Comparison of ENCODE assay signal across 2 cellular contexts in the genomic region with DNA sequence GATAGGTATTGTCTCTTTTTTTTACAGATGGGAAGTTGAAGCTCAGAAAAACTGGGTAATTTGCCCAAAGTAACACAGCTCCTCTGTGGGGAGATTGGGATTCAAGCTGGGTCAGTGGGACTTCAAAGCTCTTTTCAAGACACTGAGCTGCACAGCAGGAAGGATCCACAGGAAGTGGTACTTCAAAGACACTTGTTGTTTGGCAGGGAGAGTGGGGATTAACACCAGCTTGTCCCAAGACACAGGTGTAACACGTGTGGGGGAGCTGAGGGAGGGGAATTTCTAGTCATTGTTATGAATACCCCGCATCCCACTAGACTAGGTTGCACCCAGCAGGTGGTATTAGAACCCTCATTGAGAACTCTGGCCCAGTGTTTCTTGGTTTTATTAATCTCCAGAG.
TF ChIP-seq lines count a peak whose summit lies in the region.

No MANE protein-coding gene starts in this region.

TF ChIP-seq in WTC11, 78 proteins besides CTCF, POLR2A, EP300 and RAD21 (continued from another document and continues in another):
- no peak for TF ChIP-seq TP53 (CRISPR knock-in tag; IDR thresholded peaks at IDR 0.05)
- no peak for TF ChIP-seq GTF2I (CRISPR knock-in tag; conservative IDR thresholded peaks at IDR 0.05)
- TF ChIP-seq RELA (CRISPR knock-in tag; IDR thresholded peaks at IDR 0.05; ENCODE audit: borderline replicate concordance): no peak
- TF ChIP-seq ESRRA (CRISPR knock-in tag; IDR thresholded peaks at IDR 0.05; ENCODE audit: borderline replicate concordance): no peak
- no peak for TF ChIP-seq GABPB1 (CRISPR knock-in tag; IDR thresholded peaks at IDR 0.05)
- no peak for TF ChIP-seq ZNF425 (CRISPR knock-in tag; conservative IDR thresholded peaks at IDR 0.05)
- TF ChIP-seq SMAD4 (CRISPR knock-in tag; IDR thresholded peaks at IDR 0.05): no peak
- no peak for TF ChIP-seq FOXJ3 (CRISPR knock-in tag; IDR thresholded peaks at IDR 0.05; ENCODE audit: borderline replicate concordance)
- TF ChIP-seq ZNF281 (CRISPR knock-in tag; IDR thresholded peaks at IDR 0.05): no peak
- no peak for TF ChIP-seq TCF7 (CRISPR knock-in tag; IDR thresholded peaks at IDR 0.05; ENCODE audit: low read depth)
- no peak for TF ChIP-seq IRF2 (CRISPR knock-in tag; IDR thresholded peaks at IDR 0.05; ENCODE audit: borderline replicate concordance, low read depth)
- TF ChIP-seq MXD4 (CRISPR knock-in tag; IDR thresholded peaks at IDR 0.05; ENCODE audit: borderline replicate concordance): no peak
- 0 out of 2 replicates have a peak, but pooled peaks have one; percentile 45 for TF ChIP-seq CREM (CRISPR knock-in tag; IDR thresholded peaks at IDR 0.05)
- TF ChIP-seq ZNF416 (CRISPR knock-in tag; IDR thresholded peaks at IDR 0.05): no peak
- no peak for TF ChIP-seq ATF6 (CRISPR knock-in tag; IDR thresholded peaks at IDR 0.05)

TF ChIP-seq in SK-N-SH, 30 proteins besides CTCF, POLR2A, EP300 and RAD21:
- no peak for TF ChIP-seq MAX (IDR thresholded peaks at IDR 0.05; ENCODE audit: low read depth)
- TF ChIP-seq FOXM1 (IDR thresholded peaks at IDR 0.05; ENCODE audit: low read depth): no peak
- TF ChIP-seq FOSL2 (IDR thresholded peaks at IDR 0.05; ENCODE audit: borderline replicate concordance, low read depth): no peak
- no peak for TF ChIP-seq CHD2 (IDR thresholded peaks at IDR 0.05; ENCODE audit: low read length, partially characterized antibody)
- TF ChIP-seq, protein P1, sequence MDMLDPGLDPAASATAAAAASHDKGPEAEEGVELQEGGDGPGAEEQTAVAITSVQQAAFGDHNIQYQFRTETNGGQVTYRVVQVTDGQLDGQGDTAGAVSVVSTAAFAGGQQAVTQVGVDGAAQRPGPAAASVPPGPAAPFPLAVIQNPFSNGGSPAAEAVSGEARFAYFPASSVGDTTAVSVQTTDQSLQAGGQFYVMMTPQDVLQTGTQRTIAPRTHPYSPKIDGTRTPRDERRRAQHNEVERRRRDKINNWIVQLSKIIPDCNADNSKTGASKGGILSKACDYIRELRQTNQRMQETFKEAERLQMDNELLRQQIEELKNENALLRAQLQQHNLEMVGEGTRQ (IDR thresholded peaks at IDR 0.05; ENCODE audit: borderline replicate concordance, low read depth, low read length): no peak
- TF ChIP-seq, protein P2, sequence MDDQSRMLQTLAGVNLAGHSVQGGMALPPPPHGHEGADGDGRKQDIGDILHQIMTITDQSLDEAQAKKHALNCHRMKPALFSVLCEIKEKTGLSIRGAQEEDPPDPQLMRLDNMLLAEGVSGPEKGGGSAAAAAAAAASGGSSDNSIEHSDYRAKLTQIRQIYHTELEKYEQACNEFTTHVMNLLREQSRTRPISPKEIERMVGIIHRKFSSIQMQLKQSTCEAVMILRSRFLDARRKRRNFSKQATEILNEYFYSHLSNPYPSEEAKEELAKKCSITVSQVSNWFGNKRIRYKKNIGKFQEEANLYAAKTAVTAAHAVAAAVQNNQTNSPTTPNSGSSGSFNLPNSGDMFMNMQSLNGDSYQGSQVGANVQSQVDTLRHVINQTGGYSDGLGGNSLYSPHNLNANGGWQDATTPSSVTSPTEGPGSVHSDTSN (IDR thresholded peaks at IDR 0.05): no peak
- no peak for TF ChIP-seq RFX5 (IDR thresholded peaks at IDR 0.05; ENCODE audit: low read length)
- TF ChIP-seq, protein P3, sequence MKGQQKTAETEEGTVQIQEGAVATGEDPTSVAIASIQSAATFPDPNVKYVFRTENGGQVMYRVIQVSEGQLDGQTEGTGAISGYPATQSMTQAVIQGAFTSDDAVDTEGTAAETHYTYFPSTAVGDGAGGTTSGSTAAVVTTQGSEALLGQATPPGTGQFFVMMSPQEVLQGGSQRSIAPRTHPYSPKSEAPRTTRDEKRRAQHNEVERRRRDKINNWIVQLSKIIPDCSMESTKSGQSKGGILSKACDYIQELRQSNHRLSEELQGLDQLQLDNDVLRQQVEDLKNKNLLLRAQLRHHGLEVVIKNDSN (IDR thresholded peaks at IDR 0.05; ENCODE audit: borderline replicate concordance, low read depth): no peak
- TF ChIP-seq, protein P4, sequence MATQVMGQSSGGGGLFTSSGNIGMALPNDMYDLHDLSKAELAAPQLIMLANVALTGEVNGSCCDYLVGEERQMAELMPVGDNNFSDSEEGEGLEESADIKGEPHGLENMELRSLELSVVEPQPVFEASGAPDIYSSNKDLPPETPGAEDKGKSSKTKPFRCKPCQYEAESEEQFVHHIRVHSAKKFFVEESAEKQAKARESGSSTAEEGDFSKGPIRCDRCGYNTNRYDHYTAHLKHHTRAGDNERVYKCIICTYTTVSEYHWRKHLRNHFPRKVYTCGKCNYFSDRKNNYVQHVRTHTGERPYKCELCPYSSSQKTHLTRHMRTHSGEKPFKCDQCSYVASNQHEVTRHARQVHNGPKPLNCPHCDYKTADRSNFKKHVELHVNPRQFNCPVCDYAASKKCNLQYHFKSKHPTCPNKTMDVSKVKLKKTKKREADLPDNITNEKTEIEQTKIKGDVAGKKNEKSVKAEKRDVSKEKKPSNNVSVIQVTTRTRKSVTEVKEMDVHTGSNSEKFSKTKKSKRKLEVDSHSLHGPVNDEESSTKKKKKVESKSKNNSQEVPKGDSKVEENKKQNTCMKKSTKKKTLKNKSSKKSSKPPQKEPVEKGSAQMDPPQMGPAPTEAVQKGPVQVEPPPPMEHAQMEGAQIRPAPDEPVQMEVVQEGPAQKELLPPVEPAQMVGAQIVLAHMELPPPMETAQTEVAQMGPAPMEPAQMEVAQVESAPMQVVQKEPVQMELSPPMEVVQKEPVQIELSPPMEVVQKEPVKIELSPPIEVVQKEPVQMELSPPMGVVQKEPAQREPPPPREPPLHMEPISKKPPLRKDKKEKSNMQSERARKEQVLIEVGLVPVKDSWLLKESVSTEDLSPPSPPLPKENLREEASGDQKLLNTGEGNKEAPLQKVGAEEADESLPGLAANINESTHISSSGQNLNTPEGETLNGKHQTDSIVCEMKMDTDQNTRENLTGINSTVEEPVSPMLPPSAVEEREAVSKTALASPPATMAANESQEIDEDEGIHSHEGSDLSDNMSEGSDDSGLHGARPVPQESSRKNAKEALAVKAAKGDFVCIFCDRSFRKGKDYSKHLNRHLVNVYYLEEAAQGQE (IDR thresholded peaks at IDR 0.05; ENCODE audit: low read depth, low read length): no peak
- TF ChIP-seq SMC3 (IDR thresholded peaks at IDR 0.05; ENCODE audit: low read depth, low read length): no peak
- TF ChIP-seq RCOR1 (IDR thresholded peaks at IDR 0.05; ENCODE audit: low read length): no peak
- no peak for TF ChIP-seq SIN3A (IDR thresholded peaks at IDR 0.05; ENCODE audit: borderline replicate concordance, low read depth, low read length)
- no peak for TF ChIP-seq TCF12 (IDR thresholded peaks at IDR 0.05)
- no peak for TF ChIP-seq TAF1 (IDR thresholded peaks at IDR 0.05; ENCODE audit: borderline replicate concordance, low read depth, low read length)
